In genomic region chr15:64522226-64522823, GRCh38 we compare ENCODE assay signal across 1 cellular context.
TF ChIP-seq lines count a peak whose summit lies in the region.

No MANE protein-coding gene starts in this region.

TF ChIP-seq in HCT116, 20 proteins besides CTCF, POLR2A, EP300 and RAD21 (continued from another document):
- TF ChIP-seq ZBTB33 (IDR thresholded peaks at IDR 0.05; ENCODE audit: extremely low read depth, insufficient replicate concordance, low read length) (no peak), ZFX (IDR thresholded peaks at IDR 0.05) (no peak), CEBPB (IDR thresholded peaks at IDR 0.05; ENCODE audit: low read depth) (no peak), EGR1 (IDR thresholded peaks at IDR 0.05; ENCODE audit: low read depth) (no peak), SP1 (IDR thresholded peaks at IDR 0.05; ENCODE audit: low read depth) (no peak), ELF1 (IDR thresholded peaks at IDR 0.05; ENCODE audit: borderline replicate concordance, low read depth) (no peak), SRF (IDR thresholded peaks at IDR 0.05; ENCODE audit: low read depth) (no peak), EZH2phosphoT487 (IDR thresholded peaks at IDR 0.05; ENCODE audit: borderline replicate concordance) (no peak)
